In genomic region chr3:193805448-193805847, GRCh38 we compare ENCODE assay signal across 1 cellular context.
TF ChIP-seq lines count a peak whose summit lies in the region.

No MANE protein-coding gene starts in this region.

TF ChIP-seq in HepG2, 621 proteins besides CTCF, POLR2A, EP300 and RAD21 (continued from another document):
- TF ChIP-seq, protein P1, sequence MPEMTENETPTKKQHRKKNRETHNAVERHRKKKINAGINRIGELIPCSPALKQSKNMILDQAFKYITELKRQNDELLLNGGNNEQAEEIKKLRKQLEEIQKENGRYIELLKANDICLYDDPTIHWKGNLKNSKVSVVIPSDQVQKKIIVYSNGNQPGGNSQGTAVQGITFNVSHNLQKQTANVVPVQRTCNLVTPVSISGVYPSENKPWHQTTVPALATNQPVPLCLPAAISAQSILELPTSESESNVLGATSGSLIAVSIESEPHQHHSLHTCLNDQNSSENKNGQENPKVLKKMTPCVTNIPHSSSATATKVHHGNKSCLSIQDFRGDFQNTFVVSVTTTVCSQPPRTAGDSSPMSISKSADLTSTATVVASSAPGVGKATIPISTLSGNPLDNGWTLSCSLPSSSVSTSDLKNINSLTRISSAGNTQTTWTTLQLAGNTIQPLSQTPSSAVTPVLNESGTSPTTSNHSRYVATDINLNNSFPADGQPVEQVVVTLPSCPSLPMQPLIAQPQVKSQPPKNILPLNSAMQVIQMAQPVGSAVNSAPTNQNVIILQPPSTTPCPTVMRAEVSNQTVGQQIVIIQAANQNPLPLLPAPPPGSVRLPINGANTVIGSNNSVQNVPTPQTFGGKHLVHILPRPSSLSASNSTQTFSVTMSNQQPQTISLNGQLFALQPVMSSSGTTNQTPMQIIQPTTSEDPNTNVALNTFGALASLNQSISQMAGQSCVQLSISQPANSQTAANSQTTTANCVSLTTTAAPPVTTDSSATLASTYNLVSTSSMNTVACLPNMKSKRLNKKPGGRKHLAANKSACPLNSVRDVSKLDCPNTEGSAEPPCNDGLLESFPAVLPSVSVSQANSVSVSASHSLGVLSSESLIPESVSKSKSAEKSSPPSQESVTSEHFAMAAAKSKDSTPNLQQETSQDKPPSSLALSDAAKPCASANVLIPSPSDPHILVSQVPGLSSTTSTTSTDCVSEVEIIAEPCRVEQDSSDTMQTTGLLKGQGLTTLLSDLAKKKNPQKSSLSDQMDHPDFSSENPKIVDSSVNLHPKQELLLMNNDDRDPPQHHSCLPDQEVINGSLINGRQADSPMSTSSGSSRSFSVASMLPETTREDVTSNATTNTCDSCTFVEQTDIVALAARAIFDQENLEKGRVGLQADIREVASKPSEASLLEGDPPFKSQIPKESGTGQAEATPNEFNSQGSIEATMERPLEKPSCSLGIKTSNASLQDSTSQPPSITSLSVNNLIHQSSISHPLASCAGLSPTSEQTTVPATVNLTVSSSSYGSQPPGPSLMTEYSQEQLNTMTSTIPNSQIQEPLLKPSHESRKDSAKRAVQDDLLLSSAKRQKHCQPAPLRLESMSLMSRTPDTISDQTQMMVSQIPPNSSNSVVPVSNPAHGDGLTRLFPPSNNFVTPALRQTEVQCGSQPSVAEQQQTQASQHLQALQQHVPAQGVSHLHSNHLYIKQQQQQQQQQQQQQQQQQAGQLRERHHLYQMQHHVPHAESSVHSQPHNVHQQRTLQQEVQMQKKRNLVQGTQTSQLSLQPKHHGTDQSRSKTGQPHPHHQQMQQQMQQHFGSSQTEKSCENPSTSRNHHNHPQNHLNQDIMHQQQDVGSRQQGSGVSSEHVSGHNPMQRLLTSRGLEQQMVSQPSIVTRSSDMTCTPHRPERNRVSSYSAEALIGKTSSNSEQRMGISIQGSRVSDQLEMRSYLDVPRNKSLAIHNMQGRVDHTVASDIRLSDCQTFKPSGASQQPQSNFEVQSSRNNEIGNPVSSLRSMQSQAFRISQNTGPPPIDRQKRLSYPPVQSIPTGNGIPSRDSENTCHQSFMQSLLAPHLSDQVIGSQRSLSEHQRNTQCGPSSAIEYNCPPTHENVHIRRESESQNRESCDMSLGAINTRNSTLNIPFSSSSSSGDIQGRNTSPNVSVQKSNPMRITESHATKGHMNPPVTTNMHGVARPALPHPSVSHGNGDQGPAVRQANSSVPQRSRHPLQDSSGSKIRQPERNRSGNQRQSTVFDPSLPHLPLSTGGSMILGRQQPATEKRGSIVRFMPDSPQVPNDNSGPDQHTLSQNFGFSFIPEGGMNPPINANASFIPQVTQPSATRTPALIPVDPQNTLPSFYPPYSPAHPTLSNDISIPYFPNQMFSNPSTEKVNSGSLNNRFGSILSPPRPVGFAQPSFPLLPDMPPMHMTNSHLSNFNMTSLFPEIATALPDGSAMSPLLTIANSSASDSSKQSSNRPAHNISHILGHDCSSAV (CRISPR knock-in tag; IDR thresholded peaks at IDR 0.05; ENCODE audit: borderline replicate concordance) = no peak
- TF ChIP-seq ZNF878 (CRISPR knock-in tag; IDR thresholded peaks at IDR 0.05) = no peak
- TF ChIP-seq, protein P2, sequence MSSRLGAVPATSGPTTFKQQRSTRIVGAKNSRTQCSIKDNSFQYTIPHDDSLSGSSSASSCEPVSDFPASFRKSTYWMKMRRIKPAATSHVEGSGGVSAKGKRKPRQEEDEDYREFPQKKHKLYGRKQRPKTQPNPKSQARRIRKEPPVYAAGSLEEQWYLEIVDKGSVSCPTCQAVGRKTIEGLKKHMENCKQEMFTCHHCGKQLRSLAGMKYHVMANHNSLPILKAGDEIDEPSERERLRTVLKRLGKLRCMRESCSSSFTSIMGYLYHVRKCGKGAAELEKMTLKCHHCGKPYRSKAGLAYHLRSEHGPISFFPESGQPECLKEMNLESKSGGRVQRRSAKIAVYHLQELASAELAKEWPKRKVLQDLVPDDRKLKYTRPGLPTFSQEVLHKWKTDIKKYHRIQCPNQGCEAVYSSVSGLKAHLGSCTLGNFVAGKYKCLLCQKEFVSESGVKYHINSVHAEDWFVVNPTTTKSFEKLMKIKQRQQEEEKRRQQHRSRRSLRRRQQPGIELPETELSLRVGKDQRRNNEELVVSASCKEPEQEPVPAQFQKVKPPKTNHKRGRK (CRISPR knock-in tag; IDR thresholded peaks at IDR 0.05) = no peak
- 0 out of 2 replicates have a peak, but pooled peaks have one; percentile 4 for TF ChIP-seq MAFF (IDR thresholded peaks at IDR 0.05; ENCODE audit: low read depth, low read length)
- TF ChIP-seq, protein P3, sequence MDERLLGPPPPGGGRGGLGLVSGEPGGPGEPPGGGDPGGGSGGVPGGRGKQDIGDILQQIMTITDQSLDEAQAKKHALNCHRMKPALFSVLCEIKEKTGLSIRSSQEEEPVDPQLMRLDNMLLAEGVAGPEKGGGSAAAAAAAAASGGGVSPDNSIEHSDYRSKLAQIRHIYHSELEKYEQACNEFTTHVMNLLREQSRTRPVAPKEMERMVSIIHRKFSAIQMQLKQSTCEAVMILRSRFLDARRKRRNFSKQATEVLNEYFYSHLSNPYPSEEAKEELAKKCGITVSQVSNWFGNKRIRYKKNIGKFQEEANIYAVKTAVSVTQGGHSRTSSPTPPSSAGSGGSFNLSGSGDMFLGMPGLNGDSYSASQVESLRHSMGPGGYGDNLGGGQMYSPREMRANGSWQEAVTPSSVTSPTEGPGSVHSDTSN (CRISPR knock-in tag; IDR thresholded peaks at IDR 0.05) = no peak
- no peak for TF ChIP-seq IKZF1 (IDR thresholded peaks at IDR 0.05)
- TF ChIP-seq SP5 (CRISPR knock-in tag; IDR thresholded peaks at IDR 0.05; ENCODE audit: borderline replicate concordance, low read depth) = no peak
- TF ChIP-seq TOPORS (CRISPR knock-in tag; IDR thresholded peaks at IDR 0.05) = no peak
- TF ChIP-seq CBX1 (IDR thresholded peaks at IDR 0.05; ENCODE audit: low read depth) = no peak
- TF ChIP-seq, protein P4, sequence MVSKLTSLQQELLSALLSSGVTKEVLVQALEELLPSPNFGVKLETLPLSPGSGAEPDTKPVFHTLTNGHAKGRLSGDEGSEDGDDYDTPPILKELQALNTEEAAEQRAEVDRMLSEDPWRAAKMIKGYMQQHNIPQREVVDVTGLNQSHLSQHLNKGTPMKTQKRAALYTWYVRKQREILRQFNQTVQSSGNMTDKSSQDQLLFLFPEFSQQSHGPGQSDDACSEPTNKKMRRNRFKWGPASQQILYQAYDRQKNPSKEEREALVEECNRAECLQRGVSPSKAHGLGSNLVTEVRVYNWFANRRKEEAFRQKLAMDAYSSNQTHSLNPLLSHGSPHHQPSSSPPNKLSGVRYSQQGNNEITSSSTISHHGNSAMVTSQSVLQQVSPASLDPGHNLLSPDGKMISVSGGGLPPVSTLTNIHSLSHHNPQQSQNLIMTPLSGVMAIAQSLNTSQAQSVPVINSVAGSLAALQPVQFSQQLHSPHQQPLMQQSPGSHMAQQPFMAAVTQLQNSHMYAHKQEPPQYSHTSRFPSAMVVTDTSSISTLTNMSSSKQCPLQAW (CRISPR knock-in tag; IDR thresholded peaks at IDR 0.05) = peak; percentile 25; the same call in 1 of the 2 replicates
- TF ChIP-seq TAF1 (CRISPR knock-in tag; IDR thresholded peaks at IDR 0.05) = no peak
